In genomic region chr7:157096286-157097055, GRCh38 we compare ENCODE assay signal across 26 cellular contexts. TPM values are rescaled to one million over a fixed set of nuclear protein-coding genes. Genes with fewer than 3 reads are reported as not detected.
DNase-seq lines count a peak whose midpoint lies in the region; ATAC-seq, FAIRE-seq and TF ChIP-seq lines count a peak whose summit lies in the region.
"Had no signal": no experiment of that assay in that cellular context is flagged by ENCODE, and none has a peak within 500 bp of the region (broad histone marks: within the 10 kb centered on the region; RNA-seq: fewer than 3 reads in every experiment).

No MANE protein-coding gene starts in this region.

- WGBS in spleen, 5 donors: 46 to 65% (median 58%) methylated on average over 25 to 26 of the region's 26 CpGs

- H3K27ac ChIP-seq in kidney (ENCODE audit: low read depth in 2 of 2, low read length in 2 of 2) (no peak overlapping the region), spleen (no peak overlapping the region)
- H3K27ac ChIP-seq: adrenal gland, pancreas, Peyer's patch, right atrium auricular region, SJCRH30 had no signal

- intact Hi-C loops in kidney (cut with DNase I) (no loop called here), spleen (cut with DNase I; ENCODE audit: low total_unique reads) (no loop called here)

- TF ChIP-seq CTCF in kidney (IDR thresholded peaks at IDR 0.05; ENCODE audit: borderline replicate concordance, extremely low read depth, insufficient read depth) (no peak), spleen (IDR thresholded peaks at IDR 0.05 in 8 of 11, conservative IDR thresholded peaks at IDR 0.05 in 3 of 11) (no peak)

- H3K9me3 ChIP-seq in kidney (ENCODE audit: control insufficient read depth in 1 of 2, low read length in 2 of 2): peaks cover 8 to 9% of the 10 kb centered on the region in 2 donors
- peaks cover 0 to 23% (median 12%) of the 10 kb centered on the region in 8 donors for H3K9me3 ChIP-seq in spleen
- H3K9me3 ChIP-seq: adrenal gland, pancreas, SJCRH30 had no signal

- no peak for TF ChIP-seq POLR2A in spleen (IDR thresholded peaks at IDR 0.05)

- no peak for ATAC-seq in HG02678 (IDR thresholded peaks at IDR 0.05; ENCODE audit: unreplicated experiment)
- ATAC-seq: left cardiac atrium; natural killer cell; pancreas; stimulated activated naive CD8-positive, alpha-beta T cell treated with anti-CD3 and anti-CD28 coated beads, Interleukin-15, Interleukin-2, amounts not matched to agents 100 U/mL and 50 U/mL, for 24 hours had no signal

- DNase-seq in GM03348 (ENCODE audit: low spot score): peak; percentile 50
- DNase-seq in NCI-H526 (lab: John Stamatoyannopoulos, UW): peak; percentile 78 to 90
- DNase-seq in kidney: peak; percentile 25
- peak; percentile 56 for DNase-seq in spleen
- no peak for DNase-seq in MV-4-11 (lab: John Stamatoyannopoulos, UW)
- no peak for DNase-seq in putamen (ENCODE audit: low spot score)
- DNase-seq: activated CD4-positive, alpha-beta T cell treated with anti-CD3 and anti-CD28 coated beads for 1 hour; activated T-cell treated with anti-CD3 and anti-CD28 coated beads, Interleukin-2, amount 50 U/mL, for 1 hour; adrenal gland; CD8-positive, alpha-beta memory T cell; DMS53; head of caudate nucleus; left cardiac atrium; natural killer cell; NCI-H1105; NCI-H2081; NCI-H446; pancreas; Peyer's patch; SJCRH30; stimulated activated naive CD8-positive, alpha-beta T cell treated with anti-CD3 and anti-CD28 coated beads, Interleukin-15, Interleukin-2, amounts not matched to agents 100 U/mL and 50 U/mL, for 24 hours had no signal

- no peak overlapping the region for H3K9ac ChIP-seq in kidney (ENCODE audit: low read length in 2 of 2)

- H3K4me3 ChIP-seq in kidney (ENCODE audit: low read length in 2 of 2) (no peak overlapping the region), spleen (no peak overlapping the region)
- H3K4me3 ChIP-seq: adrenal gland, pancreas, Peyer's patch, right atrium auricular region, SJCRH30 had no signal

- FAIRE-seq in kidney (lab: Jason Lieb, UNC): no peak
- FAIRE-seq: endothelial cell of umbilical vein, H54, pancreas, TTC549 had no signal

- no peaks in the 10 kb centered on the region for H3K27me3 ChIP-seq in spleen (replicated peaks in 1 of 7)
- H3K27me3 ChIP-seq: adrenal gland, pancreas, Peyer's patch, right atrium auricular region had no signal

- H3K4me1 ChIP-seq in kidney (ENCODE audit: control insufficient read depth in 1 of 2, insufficient read depth in 1 of 2, low read depth in 1 of 2, low read length in 2 of 2): no peaks in the 10 kb centered on the region
- H3K4me1 ChIP-seq in spleen: no peaks in the 10 kb centered on the region
- H3K4me1 ChIP-seq: adrenal gland, pancreas, Peyer's patch, right atrium auricular region, SJCRH30 had no signal

- H3K36me3 ChIP-seq in kidney (ENCODE audit: control insufficient read depth in 1 of 2, insufficient read depth in 2 of 2, low read length in 2 of 2) (no peaks in the 10 kb centered on the region), spleen (no peaks in the 10 kb centered on the region)
- H3K36me3 ChIP-seq: adrenal gland, pancreas, Peyer's patch, right atrium auricular region, SJCRH30 had no signal

RNA-seq across cellular contexts. Expression of gene UBE3C, which starts 42.3 kb away (rescaled TPM):
- total RNA-seq in kidney (58.5 TPM), spleen (10 to 100 TPM; 47.2 to 81.6 (median 69.1) TPM)
- polyA plus RNA-seq in kidney (ENCODE audit: insufficient read depth, low read depth, low replicate concordance) (20.9 TPM), spleen (10 to 100 TPM in 2 of 3 donors, 1 to 10 TPM in 1; 9.7 to 17.5 (median 10.6) TPM)

Comparison
In these comparisons a context has a peak if more than half of its experiments do, and no peak if none do; other contexts are left out.
1. DNase-seq: peak in GM03348 (single experiment), NCI-H526 (2 of 2), kidney (single experiment) and spleen (single experiment); none in MV-4-11 (single experiment) and putamen (single experiment).